20 cellular contexts compared by ENCODE assay signal in the genomic region with DNA sequence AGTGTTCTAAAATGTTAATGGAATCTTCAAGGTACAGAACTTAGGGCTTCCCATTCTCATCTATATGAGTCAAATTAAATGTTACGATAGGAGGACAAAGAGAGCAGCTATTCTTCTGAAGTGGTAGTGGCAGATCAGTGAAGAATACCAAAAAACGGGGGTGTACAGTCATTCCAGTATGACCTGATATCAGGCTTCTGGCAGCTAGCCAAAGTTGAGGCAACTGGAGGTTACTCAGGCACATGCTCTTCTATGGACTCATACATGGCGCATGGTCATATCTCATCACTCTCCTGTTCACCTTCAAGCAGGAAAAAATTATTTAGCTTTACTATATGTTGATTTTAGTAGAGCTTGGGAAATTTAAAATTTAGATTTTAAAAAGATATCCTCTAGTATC.
DNase-seq lines count a peak whose midpoint lies in the region; ATAC-seq lines count a peak whose summit lies in the region.
"Had no signal": no experiment of that assay in that cellular context is flagged by ENCODE, and none has a peak within 500 bp of the region (broad histone marks: within the 10 kb centered on the region; RNA-seq: fewer than 3 reads in every experiment).

No MANE protein-coding gene starts in this region.

- peak; percentile 80 for ATAC-seq in GM18858 (IDR thresholded peaks at IDR 0.05; ENCODE audit: unreplicated experiment)
- ATAC-seq: CD8-positive, alpha-beta T cell had no signal

- DNase-seq in HCEC 1CT: peak; percentile 11
- DNase-seq in NCI-H226: peak; percentile 11
- peak; percentile 12 for DNase-seq in glomerular visceral epithelial cell (ENCODE audit: extremely low spot score)
- no peak for DNase-seq in GF-D8 (lab: John Stamatoyannopoulos, UW)
- no peak for DNase-seq in COLO829 (ENCODE audit: low spot score)
- DNase-seq in effector CD4-positive, alpha-beta T cell: no peak
- DNase-seq: activated B cell treated with CpG ODN at 0.5 μM for 24 hours; activated CD4-positive, alpha-beta memory T cell treated with anti-CD3 and anti-CD28 coated beads for 36 hours; activated gamma-delta T cell treated with Interleukin-2 at 50 U/mL for 16 hours; activated T-cell treated with anti-CD3 and anti-CD28 coated beads for 4 hours; CD8-positive, alpha-beta T cell; cortex of kidney; DND-41; NCI-H2081; NCI-H510A treated with DMSO at 0.1 percent for 48 hours; RPMI8226; stimulated activated CD4-positive, alpha-beta T cell treated with anti-CD3 and anti-CD28 coated beads, Interleukin-4, amount 100 ng/mL, for 24 hours; stimulated activated naive CD4-positive, alpha-beta T cell treated with Interleukin-2 at 50 U/mL for 16 hours; tibial artery had no signal

Comparison
In these comparisons a context has a peak if more than half of its experiments do, and no peak if none do; other contexts are left out.
1. DNase-seq: peak in HCEC 1CT (single experiment), NCI-H226 (single experiment) and glomerular visceral epithelial cell (single experiment); none in GF-D8 (single experiment), COLO829 (single experiment) and effector CD4-positive, alpha-beta T cell (single experiment).